1 cellular context compared by ENCODE assay signal in the genomic region with DNA sequence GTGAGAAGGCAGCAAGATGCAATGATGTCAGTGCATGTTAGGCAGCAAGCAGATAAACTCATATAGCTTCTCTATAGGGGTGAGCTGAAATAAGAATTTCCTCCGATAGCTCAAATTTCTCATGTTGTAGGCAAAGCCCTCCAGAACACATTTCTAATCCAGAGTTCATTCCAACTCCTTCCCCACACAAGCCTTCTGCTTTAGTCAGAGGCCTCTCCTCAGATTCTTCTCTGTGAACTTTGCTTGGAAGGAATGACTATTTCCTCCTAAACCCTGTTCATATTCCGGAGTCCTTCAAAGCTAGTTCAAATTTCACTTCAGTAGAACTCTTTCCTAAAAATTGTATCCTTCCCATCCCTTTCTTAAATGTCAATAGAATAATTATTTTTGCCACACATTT.
TF ChIP-seq lines count a peak whose summit lies in the region.

No MANE protein-coding gene starts in this region.

TF ChIP-seq in GM23338, 12 proteins besides CTCF, POLR2A, EP300 and RAD21 (continued from another document):
- TF ChIP-seq, protein P1, sequence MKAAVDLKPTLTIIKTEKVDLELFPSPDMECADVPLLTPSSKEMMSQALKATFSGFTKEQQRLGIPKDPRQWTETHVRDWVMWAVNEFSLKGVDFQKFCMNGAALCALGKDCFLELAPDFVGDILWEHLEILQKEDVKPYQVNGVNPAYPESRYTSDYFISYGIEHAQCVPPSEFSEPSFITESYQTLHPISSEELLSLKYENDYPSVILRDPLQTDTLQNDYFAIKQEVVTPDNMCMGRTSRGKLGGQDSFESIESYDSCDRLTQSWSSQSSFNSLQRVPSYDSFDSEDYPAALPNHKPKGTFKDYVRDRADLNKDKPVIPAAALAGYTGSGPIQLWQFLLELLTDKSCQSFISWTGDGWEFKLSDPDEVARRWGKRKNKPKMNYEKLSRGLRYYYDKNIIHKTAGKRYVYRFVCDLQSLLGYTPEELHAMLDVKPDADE (IDR thresholded peaks at IDR 0.05), result no peak
